ENCODE assay signal across 14 cellular contexts in genomic region chr1:175870217-175870616, GRCh38.
DNase-seq lines count a peak whose midpoint lies in the region; ATAC-seq and TF ChIP-seq lines count a peak whose summit lies in the region.
"Had no signal": no experiment of that assay in that cellular context is flagged by ENCODE, and none has a peak within 500 bp of the region (broad histone marks: within the 10 kb centered on the region; RNA-seq: fewer than 3 reads in every experiment).

No MANE protein-coding gene starts in this region.

- H3K27me3 Mint-ChIP-seq in CD8-positive, alpha-beta memory T cell = peaks cover 2 to 3% of the 10 kb centered on the region in 2 donors
- H3K27me3 Mint-ChIP-seq: CD4-positive, alpha-beta memory T cell had no signal

- H3K79me1 ChIP-seq in neuronal stem cell (ENCODE audit: low read depth, low read length) = no peaks in the 10 kb centered on the region

- H3K4me3 Mint-ChIP-seq in CD8-positive, alpha-beta memory T cell = no peak overlapping the region
- H3K4me3 Mint-ChIP-seq: CD4-positive, alpha-beta memory T cell had no signal

- no CpG with 5 or more reads among the region's 3 CpGs for WGBS in neuronal stem cell (ENCODE audit: extremely low coverage in 2 of 2, insufficient read length in 2 of 2, insufficient replicate concordance in 1 of 2), 2 donors
- WGBS in hepatocyte (ENCODE audit: low lambda C conversion rate, missing lambda C conversion rate) = 79% methylated on average over 3 of the region's 3 CpGs

- H3K27me3 ChIP-seq in neuronal stem cell (ENCODE audit: control insufficient read depth in 3 of 3, insufficient read depth in 3 of 3, low read depth in 1 of 3, low read length in 3 of 3) (peaks cover 0 to 7% (median 0%) of the 10 kb centered on the region in 3 experiments), hepatocyte (no peaks in the 10 kb centered on the region)
- no peaks in the 10 kb centered on the region for H3K27me3 ChIP-seq in CD8-positive, alpha-beta memory T cell (ENCODE audit: insufficient read depth, low read length, poor library complexity, severe bottlenecking)
- H3K27me3 ChIP-seq: BE2C had no signal

- no peak overlapping the region for H2BK5ac ChIP-seq in neuronal stem cell (ENCODE audit: low read length)

- CTCF ChIA-PET in CD8-positive, alpha-beta memory T cell (lab: Charles Lee) = no interaction called here

- peak overlapping the region; percentile 13 for H3K23ac ChIP-seq in neuronal stem cell (ENCODE audit: low read depth, low read length, poor library complexity)

- no peak overlapping the region for H4K91ac ChIP-seq in neuronal stem cell (ENCODE audit: low read depth, low read length, poor library complexity)

- H2AK5ac ChIP-seq in neuronal stem cell (ENCODE audit: low read depth, low read length) = no peak overlapping the region

- H3K79me2 ChIP-seq in hepatocyte = no peaks in the 10 kb centered on the region

- H3K18ac ChIP-seq in neuronal stem cell (ENCODE audit: low read length) = no peak overlapping the region

- POLR2A ChIA-PET in CD8-positive, alpha-beta memory T cell (lab: Charles Lee) = interaction anchor here (0.6 kb wide), 1 partner anchor 14 kb away, joined by 5 read pairs; no protein-coding TSS in a partner anchor

- H3K27ac Mint-ChIP-seq in CD8-positive, alpha-beta memory T cell = no peak overlapping the region
- H3K27ac Mint-ChIP-seq: CD4-positive, alpha-beta memory T cell had no signal

- intact Hi-C loops in left ventricle myocardium superior (cut with micrococcal nuclease) = no loop called here
- intact Hi-C loops in mucosa of descending colon (cut with DNase I, micrococcal nuclease) = loop anchor here in 1 of 2 donors (5.0 kb wide), 1 partner anchor 372 kb away; no protein-coding TSS in a partner anchor

- H3K4me1 ChIP-seq in neuronal stem cell (ENCODE audit: control insufficient read depth in 2 of 2, insufficient read depth in 1 of 2, low read depth in 1 of 2, low read length in 2 of 2) (peaks cover 2 to 4% of the 10 kb centered on the region in 2 donors), mucosa of descending colon (ENCODE audit: low read depth) (no peaks in the 10 kb centered on the region), hepatocyte (ENCODE audit: insufficient read depth) (no peaks in the 10 kb centered on the region)
- H3K4me1 ChIP-seq in CD8-positive, alpha-beta memory T cell (ENCODE audit: insufficient read depth, low read length) = no peaks in the 10 kb centered on the region
- H3K4me1 ChIP-seq: BE2C had no signal

- peak; percentile 88 for DNase-seq in G401 (ENCODE audit: low spot score)
- DNase-seq in cerebellar cortex (ENCODE audit: low spot score) = peak; percentile 87
- DNase-seq in left ventricle myocardium superior = peak; percentile 45
- no peak for DNase-seq in neuronal stem cell (ENCODE audit: low spot score)
- DNase-seq in mucosa of descending colon = no peak
- DNase-seq in hepatocyte (ENCODE audit: low spot score) = no peak
- no peak for DNase-seq in CD8-positive, alpha-beta memory T cell
- DNase-seq: BE2C; CD4-positive, alpha-beta memory T cell; COR-L47; DND-41; GF-D8 had no signal

- no peaks in the 10 kb centered on the region for H3K36me3 ChIP-seq in neuronal stem cell (replicated peaks in 1 of 2; ENCODE audit: control insufficient read depth in 2 of 2, insufficient read depth in 2 of 2, low read length in 2 of 2)
- no peaks in the 10 kb centered on the region for H3K36me3 ChIP-seq in mucosa of descending colon (ENCODE audit: low read depth)
- H3K36me3 ChIP-seq in hepatocyte (replicated peaks; ENCODE audit: insufficient read depth, low read depth) = no peaks in the 10 kb centered on the region
- no peaks in the 10 kb centered on the region for H3K36me3 ChIP-seq in CD8-positive, alpha-beta memory T cell (ENCODE audit: insufficient read depth, low read length)
- H3K36me3 ChIP-seq: BE2C, HAP-1 had no signal

- H2BK15ac ChIP-seq in neuronal stem cell (ENCODE audit: low read length) = no peak overlapping the region

- H2BK120ac ChIP-seq in neuronal stem cell (ENCODE audit: low read depth, low read length) = no peak overlapping the region

- no peaks in the 10 kb centered on the region for H3K36me3 Mint-ChIP-seq in CD8-positive, alpha-beta memory T cell
- H3K36me3 Mint-ChIP-seq: CD4-positive, alpha-beta memory T cell had no signal

- in situ Hi-C loops in G401 (cut with HindIII; ENCODE audit: low sequenced_read_pairs) = no loop called here

- H3K9me2 ChIP-seq in hepatocyte (replicated peaks; ENCODE audit: insufficient read depth) = no peaks in the 10 kb centered on the region

- ATAC-seq in left ventricle myocardium superior (peak; percentile 76), mucosa of descending colon (no peak)

- H3K9me3 Mint-ChIP-seq in CD8-positive, alpha-beta memory T cell = no peaks in the 10 kb centered on the region
- H3K9me3 Mint-ChIP-seq: CD4-positive, alpha-beta memory T cell had no signal

- no peak overlapping the region for H2BK12ac ChIP-seq in neuronal stem cell (ENCODE audit: low read length)

- H3K14ac ChIP-seq in neuronal stem cell (ENCODE audit: low read length) = peak overlapping the region; percentile 65

- H3K9me3 ChIP-seq in neuronal stem cell (replicated peaks in 1 of 2; ENCODE audit: control insufficient read depth in 2 of 2, insufficient read depth in 1 of 2, low read depth in 1 of 2, low read length in 2 of 2) = peaks cover 0 to 2% of the 10 kb centered on the region in 2 donors
- no peaks in the 10 kb centered on the region for H3K9me3 ChIP-seq in mucosa of descending colon
- no peaks in the 10 kb centered on the region for H3K9me3 ChIP-seq in hepatocyte (ENCODE audit: low read depth)
- no peaks in the 10 kb centered on the region for H3K9me3 ChIP-seq in CD8-positive, alpha-beta memory T cell (ENCODE audit: low read length)
- H3K9me3 ChIP-seq: BE2C, HAP-1 had no signal

- H3K27ac ChIP-seq in neuronal stem cell (replicated peaks; ENCODE audit: low read length) (no peak overlapping the region), hepatocyte (no peak overlapping the region)
- H3K27ac ChIP-seq in CD8-positive, alpha-beta memory T cell (ENCODE audit: low read depth, low read length) = no peak overlapping the region
- H3K27ac ChIP-seq: C4-2B had no signal

- TF ChIP-seq CTCF in mucosa of descending colon (IDR thresholded peaks at IDR 0.05) (no peak), hepatocyte (IDR thresholded peaks at IDR 0.05; ENCODE audit: poor library complexity) (no peak)

- H3K4me3 ChIP-seq in neuronal stem cell (ENCODE audit: low read length in 2 of 2) = peak overlapping the region in 1 of 2 donors; percentile 43
- H3K4me3 ChIP-seq in mucosa of descending colon = no peak overlapping the region
- no peak overlapping the region for H3K4me3 ChIP-seq in hepatocyte
- no peak overlapping the region for H3K4me3 ChIP-seq in CD8-positive, alpha-beta memory T cell (ENCODE audit: low read length)
- H3K4me3 ChIP-seq: HAP-1 had no signal

- H4K20me1 ChIP-seq in hepatocyte (ENCODE audit: insufficient read depth, poor library complexity, severe bottlenecking) = no peaks in the 10 kb centered on the region

- H3K4ac ChIP-seq in neuronal stem cell (ENCODE audit: low read length) = no peak overlapping the region

- H4K8ac ChIP-seq in neuronal stem cell (ENCODE audit: low read depth, low read length) = no peak overlapping the region

- H3K9ac ChIP-seq in neuronal stem cell (ENCODE audit: low read depth, low read length, poor library complexity) = no peak overlapping the region

- H3K4me1 Mint-ChIP-seq in CD8-positive, alpha-beta memory T cell = no peaks in the 10 kb centered on the region
- H3K4me1 Mint-ChIP-seq: CD4-positive, alpha-beta memory T cell had no signal

- H2AFZ ChIP-seq in neuronal stem cell (ENCODE audit: low read length) (no peak overlapping the region), hepatocyte (no peak overlapping the region)

- no peak overlapping the region for H3K4me2 ChIP-seq in neuronal stem cell (ENCODE audit: insufficient read depth, low read length, poor library complexity, severe bottlenecking)
- H3K4me2 ChIP-seq in hepatocyte = no peak overlapping the region

Comparison
In these comparisons a context has a peak if more than half of its experiments do, and no peak if none do; other contexts are left out.
1. DNase-seq: peak in G401 (single experiment), cerebellar cortex (single experiment) and left ventricle myocardium superior (single experiment); none in neuronal stem cell (single experiment), mucosa of descending colon (0 of 3), hepatocyte (single experiment) and CD8-positive, alpha-beta memory T cell (0 of 5).